3 cellular contexts compared by ENCODE assay signal in genomic region chr11:76184551-76184993, GRCh38.
A peak's percentile ranks its signal among the peaks of the same experiment; 100 is the strongest.
TF ChIP-seq lines count a peak whose summit lies in the region.

No MANE protein-coding gene starts in this region.

TF ChIP-seq in liver, 16 proteins besides CTCF, POLR2A, EP300 and RAD21:
- TF ChIP-seq NR2F2 (IDR thresholded peaks at IDR 0.05) (peak; percentile 13), ATF3 (IDR thresholded peaks at IDR 0.05) (no peak), JUND (IDR thresholded peaks at IDR 0.05) (no peak)

TF ChIP-seq in HepG2, 621 proteins besides CTCF, POLR2A, EP300 and RAD21:
- TF ChIP-seq ZC3H4 (CRISPR knock-in tag; IDR thresholded peaks at IDR 0.05; ENCODE audit: borderline replicate concordance) (no peak), ZBTB4 (CRISPR knock-in tag; IDR thresholded peaks at IDR 0.05; ENCODE audit: borderline replicate concordance) (no peak), ZNF761 (CRISPR knock-in tag; conservative IDR thresholded peaks at IDR 0.05) (no peak), ZNF547 (CRISPR knock-in tag; IDR thresholded peaks at IDR 0.05) (no peak), TOE1 (CRISPR knock-in tag; IDR thresholded peaks at IDR 0.05) (no peak), KLF15 (CRISPR knock-in tag; IDR thresholded peaks at IDR 0.05; ENCODE audit: borderline replicate concordance) (no peak), GPBP1L1 (CRISPR knock-in tag; IDR thresholded peaks at IDR 0.05) (no peak), TRIM24 (CRISPR knock-in tag; IDR thresholded peaks at IDR 0.05) (no peak), ZBTB2 (CRISPR knock-in tag; IDR thresholded peaks at IDR 0.05; ENCODE audit: low read depth) (no peak), IKZF4 (CRISPR knock-in tag; IDR thresholded peaks at IDR 0.05; ENCODE audit: borderline replicate concordance, low read depth, not compliant biosample characterization) (no peak), HNRNPH1 (optimal IDR thresholded peaks at IDR 0.05; ENCODE audit: low read depth, low read length) (no peak), PCBP2 (optimal IDR thresholded peaks at IDR 0.05; ENCODE audit: low read depth, low read length, poor library complexity, severe bottlenecking) (no peak), ZNF792 (CRISPR knock-in tag; IDR thresholded peaks at IDR 0.05) (no peak), HOXA7 (CRISPR knock-in tag; IDR thresholded peaks at IDR 0.05) (no peak), THRA (CRISPR knock-in tag; IDR thresholded peaks at IDR 0.05; ENCODE audit: borderline replicate concordance) (no peak), NR2F2 (IDR thresholded peaks at IDR 0.05; ENCODE audit: borderline replicate concordance, low read depth) (no peak), ZNF280D (CRISPR knock-in tag; IDR thresholded peaks at IDR 0.05) (no peak), FOXJ3 (CRISPR knock-in tag; IDR thresholded peaks at IDR 0.05; ENCODE audit: borderline replicate concordance) (no peak)
TF ChIP-seq in HepG2: peak in this region for 0.

TF ChIP-seq in K562, 482 proteins besides CTCF, POLR2A, EP300 and RAD21 (continues in another document):
- TF ChIP-seq TCF7L2 (IDR thresholded peaks at IDR 0.05; ENCODE audit: low read depth, low read length) (no peak), ELF2 (CRISPR knock-in tag; IDR thresholded peaks at IDR 0.05) (no peak), ZNF398 (CRISPR knock-in tag; IDR thresholded peaks at IDR 0.05) (no peak), ZNF75A (CRISPR knock-in tag; IDR thresholded peaks at IDR 0.05) (no peak), ARID1B (IDR thresholded peaks at IDR 0.05) (peak; percentile 71), RERE (CRISPR knock-in tag; IDR thresholded peaks at IDR 0.05; ENCODE audit: borderline replicate concordance) (no peak), HDAC1 (IDR thresholded peaks at IDR 0.05) (0 out of 4 replicates have a peak, but pooled peaks of 1 of the 2 experiments have one; percentile 37), FOXA1 (IDR thresholded peaks at IDR 0.05; ENCODE audit: borderline replicate concordance) (no peak), THAP12 (CRISPR knock-in tag; IDR thresholded peaks at IDR 0.05) (no peak), HDAC6 (IDR thresholded peaks at IDR 0.05; ENCODE audit: low read depth, low read length) (no peak), ZNF436 (CRISPR knock-in tag; IDR thresholded peaks at IDR 0.05) (no peak), DMBX1 (CRISPR knock-in tag; IDR thresholded peaks at IDR 0.05; ENCODE audit: borderline replicate concordance) (no peak), CBFA2T3 (IDR thresholded peaks at IDR 0.05) (peak; percentile 67), IRF2 (CRISPR knock-in tag; IDR thresholded peaks at IDR 0.05) (no peak), TARDBP (IDR thresholded peaks at IDR 0.05) (no peak), FOXM1 (IDR thresholded peaks at IDR 0.05; ENCODE audit: low read depth) (no peak), FOXM1 (CRISPR knock-in tag; IDR thresholded peaks at IDR 0.05; ENCODE audit: low read depth) (no peak), CTBP1 (IDR thresholded peaks at IDR 0.05; ENCODE audit: borderline replicate concordance) (0 out of 2 replicates have a peak, but pooled peaks have one; percentile 24), CBFA2T2 (conservative IDR thresholded peaks at IDR 0.05) (peak; percentile 51; the same call in 1 of the 2 replicates), TSHZ1 (CRISPR knock-in tag; IDR thresholded peaks at IDR 0.05) (no peak), VEZF1 (CRISPR knock-in tag; IDR thresholded peaks at IDR 0.05) (peak; percentile 87), CREM (IDR thresholded peaks at IDR 0.05; ENCODE audit: low read depth) (peak; percentile 41; the same call in 1 of the 2 replicates), TAL1 (IDR thresholded peaks at IDR 0.05) (peak; percentile 27; the same call in 1 of the 2 replicates), ZFPM2 (CRISPR knock-in tag; IDR thresholded peaks at IDR 0.05) (no peak), MAZ (CRISPR knock-in tag; conservative IDR thresholded peaks at IDR 0.05 in 1 of 2, IDR thresholded peaks at IDR 0.05 in 1 of 2) (peak in 1 of 2 experiments; percentile 47; a peak in 1 of 4 replicates), SMAD4 (CRISPR knock-in tag; conservative IDR thresholded peaks at IDR 0.05) (0 out of 2 replicates have a peak, but pooled peaks have one; percentile 22), SNAPC5 (CRISPR knock-in tag; IDR thresholded peaks at IDR 0.05) (no peak), MAFF (IDR thresholded peaks at IDR 0.05; ENCODE audit: low read length) (no peak), TEAD4 (IDR thresholded peaks at IDR 0.05; ENCODE audit: low read length) (peak; percentile 36; the same call in 1 of the 2 replicates), TEAD4 (CRISPR knock-in tag; IDR thresholded peaks at IDR 0.05; ENCODE audit: borderline replicate concordance) (no peak), SMARCC2 (IDR thresholded peaks at IDR 0.05; ENCODE audit: low read depth) (no peak), SRF (CRISPR knock-in tag; IDR thresholded peaks at IDR 0.05) (no peak), RAD51 (IDR thresholded peaks at IDR 0.05; ENCODE audit: borderline replicate concordance, low read depth) (no peak), ZNF431 (CRISPR knock-in tag; IDR thresholded peaks at IDR 0.05) (no peak), TRIM24 (IDR thresholded peaks at IDR 0.05) (no peak), TBP (optimal IDR thresholded peaks at IDR 0.05; ENCODE audit: low read depth, low read length) (no peak), ZNF512 (tag; IDR thresholded peaks at IDR 0.05) (no peak), ZNF584 (CRISPR knock-in tag; IDR thresholded peaks at IDR 0.05; ENCODE audit: low read depth) (no peak), ILF3 (IDR thresholded peaks at IDR 0.05; ENCODE audit: borderline replicate concordance) (no peak), TAF7 (tag; IDR thresholded peaks at IDR 0.05) (no peak), SMARCA4 (IDR thresholded peaks at IDR 0.05) (0 out of 2 replicates have a peak, but pooled peaks have one; percentile 37), RBFOX2 (IDR thresholded peaks at IDR 0.05; ENCODE audit: low read depth, low read length) (no peak), ZNF124 (CRISPR knock-in tag; IDR thresholded peaks at IDR 0.05) (no peak), ZNF699 (CRISPR knock-in tag; IDR thresholded peaks at IDR 0.05; ENCODE audit: insufficient replicate concordance) (no peak), CCAR2 (IDR thresholded peaks at IDR 0.05; ENCODE audit: low read depth, low read length) (no peak), KLF13 (tag; IDR thresholded peaks at IDR 0.05; ENCODE audit: borderline replicate concordance, low read depth) (no peak), MCM5 (IDR thresholded peaks at IDR 0.05; ENCODE audit: low read depth) (no peak), NFATC3 (IDR thresholded peaks at IDR 0.05) (no peak)
